In genomic region chr2:101696272-101697123, GRCh38 we compare ENCODE assay signal across 1 cellular context.
TF ChIP-seq lines count a peak whose summit lies in the region.

No MANE protein-coding gene starts in this region.

TF ChIP-seq in IMR-90, 13 proteins besides CTCF, POLR2A, EP300 and RAD21 (continued from another document):
- no peak for TF ChIP-seq MAFK (IDR thresholded peaks at IDR 0.05; ENCODE audit: low read depth, low read length)
- no peak for TF ChIP-seq FOS (IDR thresholded peaks at IDR 0.05; ENCODE audit: low read depth, low read length)
- TF ChIP-seq SMC3 (IDR thresholded peaks at IDR 0.05; ENCODE audit: low read depth, low read length) = no peak
- TF ChIP-seq NFE2L2 (IDR thresholded peaks at IDR 0.05; ENCODE audit: low read depth, low read length) = no peak
